In the genomic region with DNA sequence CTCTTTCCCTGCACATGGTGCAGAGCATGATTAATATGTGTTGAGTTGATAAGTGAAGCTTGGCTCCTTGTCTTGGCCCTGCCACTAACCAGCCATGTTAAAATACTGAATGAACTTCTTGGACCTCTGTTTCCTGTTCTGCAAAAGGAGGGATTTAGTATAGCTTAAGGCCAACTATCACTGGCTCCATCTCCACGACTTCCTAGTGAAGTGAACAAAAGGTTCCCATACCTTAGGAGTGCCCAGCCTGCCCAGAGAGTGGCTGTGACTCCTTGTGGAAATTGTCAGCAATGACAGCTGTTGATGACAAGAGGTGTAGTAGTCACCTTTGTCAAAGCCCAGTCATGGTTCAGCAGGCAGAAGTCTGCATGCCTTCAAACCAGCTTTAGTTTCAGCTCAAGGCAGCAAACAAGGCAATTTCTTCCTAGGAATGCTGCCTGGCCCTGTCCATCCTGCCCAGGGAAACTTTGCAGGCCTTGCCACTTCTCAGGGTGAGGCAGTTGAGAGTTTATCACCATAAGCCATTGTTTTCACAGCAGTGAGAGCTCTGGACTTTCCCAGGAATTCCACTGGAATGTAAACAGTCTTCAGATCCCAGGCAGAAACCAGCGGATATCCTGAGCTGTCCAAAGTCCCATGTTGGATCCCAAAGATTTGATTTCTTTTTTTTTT, we compare ENCODE assay signal across 8 cellular contexts.
DNase-seq lines count a peak whose midpoint lies in the region; ATAC-seq and TF ChIP-seq lines count a peak whose summit lies in the region.

No MANE protein-coding gene starts in this region.

- peak; percentile 82 for ATAC-seq in GM21786 (IDR thresholded peaks at IDR 0.05; ENCODE audit: unreplicated experiment)
- peak; percentile 40 to 76 (median 60) for ATAC-seq in heart left ventricle
- no peak for ATAC-seq in GM19467 (IDR thresholded peaks at IDR 0.05; ENCODE audit: unreplicated experiment)

- peak overlapping the region in 11 of 12 donors; percentile 15 to 79 (median 48) for H3K27ac ChIP-seq in heart left ventricle

- no peaks in the 10 kb centered on the region for H3K27me3 ChIP-seq in heart left ventricle

- CTCF ChIA-PET in HEK293T (lab: Yijun Ruan, JAX), result interaction anchor here (2.3 kb wide), 1 partner anchor 248 kb away, joined by 8 read pairs; no protein-coding TSS in a partner anchor

- POLR2A ChIA-PET in HEK293T (lab: Yijun Ruan, JAX), result no interaction called here

- no peaks in the 10 kb centered on the region for H3K9me3 ChIP-seq in heart left ventricle

- intact Hi-C loops in heart left ventricle (cut with DNase I), result no loop called here

- H3K36me3 ChIP-seq in heart left ventricle, result no peaks in the 10 kb centered on the region

- peaks cover 0 to 52% (median 33%) of the 10 kb centered on the region in 12 donors for H3K4me1 ChIP-seq in heart left ventricle

- DNase-seq in GM03348 (ENCODE audit: low spot score), result peak; percentile 53
- peak in 1 of 5 donors; percentile 53 for DNase-seq in heart left ventricle
- no peak for DNase-seq in NCI-H2171 treated with DMSO at 0.1 percent for 48 hours (lab: John Stamatoyannopoulos, UW)
- DNase-seq in globus pallidus (ENCODE audit: low spot score), result no peak
- no peak for DNase-seq in HEK293T (ENCODE audit: extremely low spot score)

- no peak overlapping the region for H3K4me3 ChIP-seq in heart left ventricle

- WGBS in heart left ventricle, 4 donors, result 18 to 28% (median 22%) methylated on average over 2 of the region's 2 CpGs

- TF ChIP-seq POLR2A in heart left ventricle (IDR thresholded peaks at IDR 0.05), result no peak

- peak in 2 of 12 donors; percentile 7 to 9 for TF ChIP-seq CTCF in heart left ventricle (IDR thresholded peaks at IDR 0.05)

TF ChIP-seq in PFSK-1, 5 proteins besides CTCF, POLR2A, EP300 and RAD21:
- TF ChIP-seq POLR2AphosphoS5 (IDR thresholded peaks at IDR 0.05; ENCODE audit: low read depth, low read length), result no peak
- TF ChIP-seq TAF1 (IDR thresholded peaks at IDR 0.05; ENCODE audit: borderline replicate concordance, insufficient read depth, low read length), result no peak
- TF ChIP-seq, protein P1, sequence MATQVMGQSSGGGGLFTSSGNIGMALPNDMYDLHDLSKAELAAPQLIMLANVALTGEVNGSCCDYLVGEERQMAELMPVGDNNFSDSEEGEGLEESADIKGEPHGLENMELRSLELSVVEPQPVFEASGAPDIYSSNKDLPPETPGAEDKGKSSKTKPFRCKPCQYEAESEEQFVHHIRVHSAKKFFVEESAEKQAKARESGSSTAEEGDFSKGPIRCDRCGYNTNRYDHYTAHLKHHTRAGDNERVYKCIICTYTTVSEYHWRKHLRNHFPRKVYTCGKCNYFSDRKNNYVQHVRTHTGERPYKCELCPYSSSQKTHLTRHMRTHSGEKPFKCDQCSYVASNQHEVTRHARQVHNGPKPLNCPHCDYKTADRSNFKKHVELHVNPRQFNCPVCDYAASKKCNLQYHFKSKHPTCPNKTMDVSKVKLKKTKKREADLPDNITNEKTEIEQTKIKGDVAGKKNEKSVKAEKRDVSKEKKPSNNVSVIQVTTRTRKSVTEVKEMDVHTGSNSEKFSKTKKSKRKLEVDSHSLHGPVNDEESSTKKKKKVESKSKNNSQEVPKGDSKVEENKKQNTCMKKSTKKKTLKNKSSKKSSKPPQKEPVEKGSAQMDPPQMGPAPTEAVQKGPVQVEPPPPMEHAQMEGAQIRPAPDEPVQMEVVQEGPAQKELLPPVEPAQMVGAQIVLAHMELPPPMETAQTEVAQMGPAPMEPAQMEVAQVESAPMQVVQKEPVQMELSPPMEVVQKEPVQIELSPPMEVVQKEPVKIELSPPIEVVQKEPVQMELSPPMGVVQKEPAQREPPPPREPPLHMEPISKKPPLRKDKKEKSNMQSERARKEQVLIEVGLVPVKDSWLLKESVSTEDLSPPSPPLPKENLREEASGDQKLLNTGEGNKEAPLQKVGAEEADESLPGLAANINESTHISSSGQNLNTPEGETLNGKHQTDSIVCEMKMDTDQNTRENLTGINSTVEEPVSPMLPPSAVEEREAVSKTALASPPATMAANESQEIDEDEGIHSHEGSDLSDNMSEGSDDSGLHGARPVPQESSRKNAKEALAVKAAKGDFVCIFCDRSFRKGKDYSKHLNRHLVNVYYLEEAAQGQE (IDR thresholded peaks at IDR 0.05; ENCODE audit: insufficient read depth in 1 of 2, low read depth in 2 of 2, low read length in 2 of 2), result peak; percentile 59 to 74
TF ChIP-seq in PFSK-1: peak in this region for 1.

TF ChIP-seq in HEK293T, 16 proteins besides CTCF, POLR2A, EP300 and RAD21:
- TF ChIP-seq NFRKB (IDR thresholded peaks at IDR 0.05), result no peak
- TF ChIP-seq FOXM1 (IDR thresholded peaks at IDR 0.05; ENCODE audit: borderline replicate concordance), result no peak
- TF ChIP-seq ZNF384 (IDR thresholded peaks at IDR 0.05), result no peak
- no peak for TF ChIP-seq LEF1 (IDR thresholded peaks at IDR 0.05; ENCODE audit: borderline replicate concordance)
- no peak for TF ChIP-seq FOXK2 (IDR thresholded peaks at IDR 0.05)
- no peak for TF ChIP-seq HDGF (IDR thresholded peaks at IDR 0.05; ENCODE audit: borderline replicate concordance)
- no peak for TF ChIP-seq TARDBP (IDR thresholded peaks at IDR 0.05)
- TF ChIP-seq L3MBTL2 (conservative IDR thresholded peaks at IDR 0.05), result no peak
